In the genomic region with DNA sequence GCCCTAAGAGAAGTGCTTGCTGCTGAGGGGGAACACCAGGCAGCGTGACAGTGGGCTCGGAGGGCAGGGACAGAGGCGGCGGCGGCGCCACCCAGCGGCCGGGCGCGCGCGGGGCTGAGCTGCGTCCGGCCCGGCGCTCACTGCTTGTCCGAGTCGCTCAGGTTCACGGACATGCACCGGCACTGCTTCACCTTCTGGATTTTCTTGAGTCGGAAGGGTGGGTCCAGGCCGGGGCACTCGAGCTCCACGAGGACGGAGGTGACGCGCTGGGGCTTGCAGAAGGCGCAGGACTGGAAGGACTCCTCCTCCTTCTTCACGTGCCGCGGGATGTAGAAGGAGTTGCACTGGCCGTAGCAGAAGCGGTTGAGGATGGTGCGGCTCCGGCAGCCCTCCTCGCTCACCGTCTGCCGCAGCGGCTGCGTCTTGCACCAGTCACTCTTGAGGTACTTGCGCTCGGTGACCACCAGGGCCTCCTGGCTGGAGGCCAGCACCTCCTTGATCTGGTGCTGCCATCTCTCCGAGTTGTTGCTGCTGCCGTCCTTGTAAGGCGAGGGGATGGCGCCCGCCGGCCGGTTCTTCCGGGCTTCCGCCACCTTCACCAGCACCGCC, we compare ENCODE assay signal across 11 cellular contexts.
A peak's percentile ranks its signal among the peaks of the same experiment; 100 is the strongest.
DNase-seq lines count a peak whose midpoint lies in the region; ATAC-seq, FAIRE-seq and TF ChIP-seq lines count a peak whose summit lies in the region.
"Had no signal": no experiment of that assay in that cellular context is flagged by ENCODE, and none has a peak within 500 bp of the region (broad histone marks: within the 10 kb centered on the region; RNA-seq: fewer than 3 reads in every experiment).

No MANE protein-coding gene starts in this region.

- no peak for FAIRE-seq in A549 (lab: Jason Lieb, UNC)

- POLR2A ChIA-PET in A549 (lab: Yijun Ruan, JAX) (no interaction called here), HEK293 (lab: Yijun Ruan, JAX) (no interaction called here)

- CTCF ChIA-PET in A549 (lab: Yijun Ruan, JAX) (interaction anchor here (0.7 to 1.6 kb wide), 11 partner anchors 9 to 304 kb away, joined by 3 to 7 read pairs (median 3); no protein-coding TSS in a partner anchor), HEK293 (lab: Yijun Ruan, JAX) (interaction anchor here (0.6 to 1.2 kb wide), 3 partner anchors 38 to 310 kb away, joined by 3 to 6 read pairs (median 4); no protein-coding TSS in a partner anchor)

- H3K4me3 ChIP-seq in A549 = peak overlapping the region; percentile 45
- peak overlapping the region; percentile 9; the same call in 1 of the 2 replicates for H3K4me3 ChIP-seq in HEK293 (ENCODE audit: low read depth, low read length)
- H3K4me3 ChIP-seq in body of pancreas = no peak overlapping the region
- H3K4me3 ChIP-seq: sigmoid colon had no signal

- 0 out of 2 replicates have a peak, but pooled peaks have one; percentile 27 for TF ChIP-seq POLR2A in A549 (IDR thresholded peaks at IDR 0.05; ENCODE audit: low read length)
- TF ChIP-seq POLR2A in body of pancreas (IDR thresholded peaks at IDR 0.05) = no peak

- ATAC-seq in A549 = peak; percentile 94 to 96
- ATAC-seq in body of pancreas = no peak
- ATAC-seq in HG03439 (IDR thresholded peaks at IDR 0.05; ENCODE audit: unreplicated experiment) = no peak

- H3K36me3 ChIP-seq in HEK293 (ENCODE audit: control insufficient read depth in 2 of 2, insufficient read depth in 1 of 2, low read length in 2 of 2) = no peaks in the 10 kb centered on the region
- H3K36me3 ChIP-seq in body of pancreas (replicated peaks in 1 of 2; ENCODE audit: insufficient read depth in 1 of 2, low read depth in 2 of 2) = no peaks in the 10 kb centered on the region

- no peak for TF ChIP-seq EP300 in A549 (IDR thresholded peaks at IDR 0.05)

- no peaks in the 10 kb centered on the region for H3K27me3 ChIP-seq in body of pancreas
- H3K27me3 ChIP-seq: sigmoid colon had no signal

- peak overlapping the region; percentile 63 for H3K4me2 ChIP-seq in A549

- H3K9me3 ChIP-seq in A549 = no peaks in the 10 kb centered on the region
- H3K9me3 ChIP-seq in HEK293 (ENCODE audit: control insufficient read depth, insufficient read depth, low read depth, low read length) = no peaks in the 10 kb centered on the region
- no peaks in the 10 kb centered on the region for H3K9me3 ChIP-seq in body of pancreas
- H3K9me3 ChIP-seq: sigmoid colon had no signal

- TF ChIP-seq RAD21 in A549 (conservative IDR thresholded peaks at IDR 0.05 in 1 of 2, IDR thresholded peaks at IDR 0.05 in 1 of 2) = peak; percentile 22 to 42; a peak in 2 of 5 replicates

- H3K27ac ChIP-seq in A549 = peak overlapping the region; percentile 74 to 81
- H3K27ac ChIP-seq in HEK293 (ENCODE audit: extremely low read depth, low read depth, low read length) = peak overlapping the region; percentile 12; the same call in 1 of the 2 replicates
- H3K27ac ChIP-seq in body of pancreas = no peak overlapping the region
- H3K27ac ChIP-seq: sigmoid colon, VCaP had no signal

- peak; percentile 41; the same call in 2 of the 3 replicates for TF ChIP-seq CTCF in A549 (IDR thresholded peaks at IDR 0.05)
- peak; percentile 80 for TF ChIP-seq CTCF in HEK293 (tag by site-specific recombination; IDR thresholded peaks at IDR 0.05)
- TF ChIP-seq CTCF in body of pancreas (IDR thresholded peaks at IDR 0.05) = peak in 1 of 7 experiments; percentile 4
- TF ChIP-seq CTCF in GM13977 (IDR thresholded peaks at IDR 0.05; ENCODE audit: extremely low read depth, insufficient read depth, missing control alignments) = no peak

- intact Hi-C loops in body of pancreas (cut with DNase I) = no loop called here

- peak; percentile 67 to 87 for DNase-seq in A549 (ENCODE audit: low read depth in 1 of 2, low spot score in 1 of 2)
- peak in 3 of 4 donors; percentile 16 to 59 (median 24) for DNase-seq in body of pancreas
- peak; percentile 12 for DNase-seq in kidney glomerular epithelial cell (lab: John Stamatoyannopoulos, UW)
- no peak for DNase-seq in hippocampal formation (lab: John Stamatoyannopoulos, UW)
- DNase-seq in NCI-H748 (lab: John Stamatoyannopoulos, UW; ENCODE audit: unreplicated experiment) = no peak
- DNase-seq in GM13977 (ENCODE audit: low spot score) = no peak
- DNase-seq: NCI-H1436, sigmoid colon had no signal

- H3K4me1 ChIP-seq in A549 = peaks cover 13% of the 10 kb centered on the region
- H3K4me1 ChIP-seq in HEK293 (ENCODE audit: control insufficient read depth, insufficient read depth, low read length) = no peaks in the 10 kb centered on the region
- no peaks in the 10 kb centered on the region for H3K4me1 ChIP-seq in body of pancreas
- H3K4me1 ChIP-seq: sigmoid colon had no signal

- in situ Hi-C loops in GM13977 (cut with MboI; ENCODE audit: low pct_unique_long_range_greater_than_20kb, low sequenced_read_pairs, unreplicated experiment) = no loop called here

- WGBS in A549 (ENCODE audit: missing lambda C conversion rate) = 74% methylated on average over 36 of the region's 52 CpGs
- 49 to 83% methylated on average over 18 to 51 of the region's 52 CpGs for WGBS in body of pancreas, 2 donors

TF ChIP-seq in A549, 52 proteins besides CTCF, POLR2A, EP300 and RAD21:
- 0 out of 5 replicates have a peak, but pooled peaks of 1 of the 2 experiments have one; percentile 21 for TF ChIP-seq JUN (IDR thresholded peaks at IDR 0.05)
- TF ChIP-seq MAZ (IDR thresholded peaks at IDR 0.05; ENCODE audit: borderline replicate concordance, low read depth, low read length) = no peak
- TF ChIP-seq, protein P1, sequence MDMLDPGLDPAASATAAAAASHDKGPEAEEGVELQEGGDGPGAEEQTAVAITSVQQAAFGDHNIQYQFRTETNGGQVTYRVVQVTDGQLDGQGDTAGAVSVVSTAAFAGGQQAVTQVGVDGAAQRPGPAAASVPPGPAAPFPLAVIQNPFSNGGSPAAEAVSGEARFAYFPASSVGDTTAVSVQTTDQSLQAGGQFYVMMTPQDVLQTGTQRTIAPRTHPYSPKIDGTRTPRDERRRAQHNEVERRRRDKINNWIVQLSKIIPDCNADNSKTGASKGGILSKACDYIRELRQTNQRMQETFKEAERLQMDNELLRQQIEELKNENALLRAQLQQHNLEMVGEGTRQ (IDR thresholded peaks at IDR 0.05) = no peak
- TF ChIP-seq EHMT2 (IDR thresholded peaks at IDR 0.05; ENCODE audit: low read depth) = no peak
- no peak for TF ChIP-seq ESRRA (IDR thresholded peaks at IDR 0.05; ENCODE audit: borderline replicate concordance, low read length)
- no peak for TF ChIP-seq HDAC2 (IDR thresholded peaks at IDR 0.05)
- no peak for TF ChIP-seq ZFP36 (IDR thresholded peaks at IDR 0.05; ENCODE audit: borderline replicate concordance, partially characterized antibody)
- TF ChIP-seq, protein P2, sequence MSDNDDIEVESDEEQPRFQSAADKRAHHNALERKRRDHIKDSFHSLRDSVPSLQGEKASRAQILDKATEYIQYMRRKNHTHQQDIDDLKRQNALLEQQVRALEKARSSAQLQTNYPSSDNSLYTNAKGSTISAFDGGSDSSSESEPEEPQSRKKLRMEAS (IDR thresholded peaks at IDR 0.05) = peak; percentile 33; the same call in 1 of the 2 replicates
- TF ChIP-seq TFCP2L1 (CRISPR knock-in tag; IDR thresholded peaks at IDR 0.05) = no peak
- no peak for TF ChIP-seq TP53 (CRISPR knock-in tag; IDR thresholded peaks at IDR 0.05)
- TF ChIP-seq NPAS2 (CRISPR knock-in tag; IDR thresholded peaks at IDR 0.05; ENCODE audit: borderline replicate concordance) = no peak
- peak; percentile 37 for TF ChIP-seq SMC3 (IDR thresholded peaks at IDR 0.05)

TF ChIP-seq in HEK293, 187 proteins besides CTCF, POLR2A, EP300 and RAD21 (continues in another document):
- TF ChIP-seq, protein P3, sequence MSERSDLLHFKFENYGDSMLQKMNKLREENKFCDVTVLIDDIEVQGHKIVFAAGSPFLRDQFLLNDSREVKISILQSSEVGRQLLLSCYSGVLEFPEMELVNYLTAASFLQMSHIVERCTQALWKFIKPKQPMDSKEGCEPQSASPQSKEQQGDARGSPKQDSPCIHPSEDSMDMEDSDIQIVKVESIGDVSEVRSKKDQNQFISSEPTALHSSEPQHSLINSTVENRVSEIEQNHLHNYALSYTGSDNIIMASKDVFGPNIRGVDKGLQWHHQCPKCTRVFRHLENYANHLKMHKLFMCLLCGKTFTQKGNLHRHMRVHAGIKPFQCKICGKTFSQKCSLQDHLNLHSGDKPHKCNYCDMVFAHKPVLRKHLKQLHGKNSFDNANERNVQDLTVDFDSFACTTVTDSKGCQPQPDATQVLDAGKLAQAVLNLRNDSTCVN (tag by site-specific recombination; optimal IDR thresholded peaks at IDR 0.05) = peak; percentile 32
- TF ChIP-seq TCF7L2 (IDR thresholded peaks at IDR 0.05; ENCODE audit: borderline replicate concordance, low read depth, low read length) (no peak), ZNF155 (tag by site-specific recombination; IDR thresholded peaks at IDR 0.05) (no peak), ZNF658 (tag by site-specific recombination; IDR thresholded peaks at IDR 0.05) (no peak), ZNF623 (tag by site-specific recombination; IDR thresholded peaks at IDR 0.05) (no peak), ZNF548 (tag by site-specific recombination; IDR thresholded peaks at IDR 0.05) (no peak), ZNF600 (tag by site-specific recombination; IDR thresholded peaks at IDR 0.05) (peak; percentile 75)
- TF ChIP-seq, protein P4, sequence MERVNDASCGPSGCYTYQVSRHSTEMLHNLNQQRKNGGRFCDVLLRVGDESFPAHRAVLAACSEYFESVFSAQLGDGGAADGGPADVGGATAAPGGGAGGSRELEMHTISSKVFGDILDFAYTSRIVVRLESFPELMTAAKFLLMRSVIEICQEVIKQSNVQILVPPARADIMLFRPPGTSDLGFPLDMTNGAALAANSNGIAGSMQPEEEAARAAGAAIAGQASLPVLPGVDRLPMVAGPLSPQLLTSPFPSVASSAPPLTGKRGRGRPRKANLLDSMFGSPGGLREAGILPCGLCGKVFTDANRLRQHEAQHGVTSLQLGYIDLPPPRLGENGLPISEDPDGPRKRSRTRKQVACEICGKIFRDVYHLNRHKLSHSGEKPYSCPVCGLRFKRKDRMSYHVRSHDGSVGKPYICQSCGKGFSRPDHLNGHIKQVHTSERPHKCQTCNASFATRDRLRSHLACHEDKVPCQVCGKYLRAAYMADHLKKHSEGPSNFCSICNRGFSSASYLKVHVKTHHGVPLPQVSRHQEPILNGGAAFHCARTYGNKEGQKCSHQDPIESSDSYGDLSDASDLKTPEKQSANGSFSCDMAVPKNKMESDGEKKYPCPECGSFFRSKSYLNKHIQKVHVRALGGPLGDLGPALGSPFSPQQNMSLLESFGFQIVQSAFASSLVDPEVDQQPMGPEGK (tag by site-specific recombination; IDR thresholded peaks at IDR 0.05) = no peak
- TF ChIP-seq, protein P5, sequence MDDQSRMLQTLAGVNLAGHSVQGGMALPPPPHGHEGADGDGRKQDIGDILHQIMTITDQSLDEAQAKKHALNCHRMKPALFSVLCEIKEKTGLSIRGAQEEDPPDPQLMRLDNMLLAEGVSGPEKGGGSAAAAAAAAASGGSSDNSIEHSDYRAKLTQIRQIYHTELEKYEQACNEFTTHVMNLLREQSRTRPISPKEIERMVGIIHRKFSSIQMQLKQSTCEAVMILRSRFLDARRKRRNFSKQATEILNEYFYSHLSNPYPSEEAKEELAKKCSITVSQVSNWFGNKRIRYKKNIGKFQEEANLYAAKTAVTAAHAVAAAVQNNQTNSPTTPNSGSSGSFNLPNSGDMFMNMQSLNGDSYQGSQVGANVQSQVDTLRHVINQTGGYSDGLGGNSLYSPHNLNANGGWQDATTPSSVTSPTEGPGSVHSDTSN (CRISPR knock-in tag; IDR thresholded peaks at IDR 0.05) = 0 out of 2 replicates have a peak, but pooled peaks have one; percentile 53

Comparison
In these comparisons a context has a peak if more than half of its experiments do, and no peak if none do; other contexts are left out.
1. ATAC-seq: peak in A549 (2 of 2); none in body of pancreas (single experiment) and HG03439 (single experiment).
2. DNase-seq: peak in A549 (2 of 2), body of pancreas (3 of 4) and kidney glomerular epithelial cell (single experiment); none in hippocampal formation (0 of 2), NCI-H748 (single experiment) and GM13977 (single experiment).
3. H3K27ac ChIP-seq: peak in A549 (2 of 2) and HEK293 (single experiment); none in body of pancreas (0 of 4).
4. H3K4me3 ChIP-seq: peak in A549 (single experiment) and HEK293 (single experiment); none in body of pancreas (0 of 2).